1 cellular context compared by ENCODE assay signal in genomic region chr19:43774103-43774939, GRCh38.
TF ChIP-seq lines count a peak whose summit lies in the region.

No MANE protein-coding gene starts in this region.

TF ChIP-seq in HepG2, 621 proteins besides CTCF, POLR2A, EP300 and RAD21 (continued from another document and continues in another):
- TF ChIP-seq ZNF678 (CRISPR knock-in tag; IDR thresholded peaks at IDR 0.05) (no peak), BATF2 (CRISPR knock-in tag; IDR thresholded peaks at IDR 0.05) (no peak), FOXM1 (CRISPR knock-in tag; IDR thresholded peaks at IDR 0.05) (no peak), TCF12 (IDR thresholded peaks at IDR 0.05) (no peak), TCF12 (CRISPR knock-in tag; IDR thresholded peaks at IDR 0.05) (no peak), THAP8 (CRISPR knock-in tag; IDR thresholded peaks at IDR 0.05; ENCODE audit: borderline replicate concordance) (no peak), ZNF562 (CRISPR knock-in tag; IDR thresholded peaks at IDR 0.05; ENCODE audit: borderline replicate concordance) (no peak), PLSCR1 (CRISPR knock-in tag; IDR thresholded peaks at IDR 0.05; ENCODE audit: borderline replicate concordance) (no peak), HMG20A (CRISPR knock-in tag; IDR thresholded peaks at IDR 0.05; ENCODE audit: borderline replicate concordance) (no peak), SIX1 (CRISPR knock-in tag; IDR thresholded peaks at IDR 0.05; ENCODE audit: borderline replicate concordance) (no peak), TARDBP (CRISPR knock-in tag; IDR thresholded peaks at IDR 0.05) (peak; percentile 75), KLF12 (CRISPR knock-in tag; IDR thresholded peaks at IDR 0.05; ENCODE audit: borderline replicate concordance) (no peak), ZNF782 (CRISPR knock-in tag; IDR thresholded peaks at IDR 0.05; ENCODE audit: borderline replicate concordance) (peak; percentile 85; the same call in 1 of the 2 replicates), FOXO4 (CRISPR knock-in tag; conservative IDR thresholded peaks at IDR 0.05) (no peak), ERF (CRISPR knock-in tag; IDR thresholded peaks at IDR 0.05) (no peak), ZNF180 (CRISPR knock-in tag; IDR thresholded peaks at IDR 0.05; ENCODE audit: borderline replicate concordance, low read depth) (no peak), ARID3A (IDR thresholded peaks at IDR 0.05; ENCODE audit: low read depth, low read length) (no peak), ASH2L (IDR thresholded peaks at IDR 0.05; ENCODE audit: insufficient read length, low read depth, low read length) (no peak), ATM (IDR thresholded peaks at IDR 0.05; ENCODE audit: borderline replicate concordance) (no peak), ZNF567 (CRISPR knock-in tag; IDR thresholded peaks at IDR 0.05; ENCODE audit: borderline replicate concordance) (no peak), TBX2 (CRISPR knock-in tag; IDR thresholded peaks at IDR 0.05; ENCODE audit: borderline replicate concordance) (peak; percentile 44; the same call in 1 of the 2 replicates), PREB (CRISPR knock-in tag; IDR thresholded peaks at IDR 0.05) (no peak), ZKSCAN5 (CRISPR knock-in tag; IDR thresholded peaks at IDR 0.05) (no peak), ZFP1 (CRISPR knock-in tag; IDR thresholded peaks at IDR 0.05) (no peak), ZNF710 (CRISPR knock-in tag; IDR thresholded peaks at IDR 0.05; ENCODE audit: borderline replicate concordance) (no peak), TGIF2 (CRISPR knock-in tag; IDR thresholded peaks at IDR 0.05) (no peak), FOSL2 (CRISPR knock-in tag; IDR thresholded peaks at IDR 0.05) (peak; percentile 38; the same call in 1 of the 2 replicates), TFAP4 (IDR thresholded peaks at IDR 0.05; ENCODE audit: borderline replicate concordance, low read depth) (peak; percentile 65; the same call in 1 of the 2 replicates), ZNF30 (CRISPR knock-in tag; IDR thresholded peaks at IDR 0.05) (no peak), NFE2L2 (IDR thresholded peaks at IDR 0.05; ENCODE audit: low read length) (no peak), STAG1 (CRISPR knock-in tag; IDR thresholded peaks at IDR 0.05) (peak; percentile 58), WIZ (CRISPR knock-in tag; IDR thresholded peaks at IDR 0.05) (no peak), XRCC5 (optimal IDR thresholded peaks at IDR 0.05; ENCODE audit: low read length) (peak; percentile 87), KLF15 (CRISPR knock-in tag; IDR thresholded peaks at IDR 0.05; ENCODE audit: borderline replicate concordance) (no peak), ZNF839 (CRISPR knock-in tag; IDR thresholded peaks at IDR 0.05; ENCODE audit: borderline replicate concordance) (no peak), DMAP1 (CRISPR knock-in tag; IDR thresholded peaks at IDR 0.05) (0 out of 2 replicates have a peak, but pooled peaks have one; percentile 36), MAX (IDR thresholded peaks at IDR 0.05) (peak; percentile 73), MXD1 (CRISPR knock-in tag; IDR thresholded peaks at IDR 0.05) (peak; percentile 27; the same call in 1 of the 2 replicates), ZNF772 (CRISPR knock-in tag; IDR thresholded peaks at IDR 0.05) (0 out of 2 replicates have a peak, but pooled peaks have one; percentile 67), HDAC6 (IDR thresholded peaks at IDR 0.05; ENCODE audit: low read depth, low read length) (no peak), HIC2 (CRISPR knock-in tag; IDR thresholded peaks at IDR 0.05; ENCODE audit: low read depth) (no peak), SNAI1 (CRISPR knock-in tag; IDR thresholded peaks at IDR 0.05; ENCODE audit: borderline replicate concordance) (no peak), ZBTB42 (CRISPR knock-in tag; IDR thresholded peaks at IDR 0.05) (no peak), ZNF503 (CRISPR knock-in tag; IDR thresholded peaks at IDR 0.05) (no peak), TP53 (CRISPR knock-in tag; conservative IDR thresholded peaks at IDR 0.05) (0 out of 2 replicates have a peak, but pooled peaks have one; percentile 56), AFF4 (CRISPR knock-in tag; IDR thresholded peaks at IDR 0.05) (no peak), FOXK1 (CRISPR knock-in tag; IDR thresholded peaks at IDR 0.05; ENCODE audit: borderline replicate concordance, low read depth) (no peak), ZKSCAN1 (IDR thresholded peaks at IDR 0.05; ENCODE audit: low read length) (no peak), NFKB2 (CRISPR knock-in tag; IDR thresholded peaks at IDR 0.05; ENCODE audit: borderline replicate concordance) (peak; percentile 54; the same call in 1 of the 2 replicates), NFE2L1 (CRISPR knock-in tag; IDR thresholded peaks at IDR 0.05; ENCODE audit: borderline replicate concordance) (no peak)
